Comparison of ENCODE assay signal across 1 cellular context in the genomic region with DNA sequence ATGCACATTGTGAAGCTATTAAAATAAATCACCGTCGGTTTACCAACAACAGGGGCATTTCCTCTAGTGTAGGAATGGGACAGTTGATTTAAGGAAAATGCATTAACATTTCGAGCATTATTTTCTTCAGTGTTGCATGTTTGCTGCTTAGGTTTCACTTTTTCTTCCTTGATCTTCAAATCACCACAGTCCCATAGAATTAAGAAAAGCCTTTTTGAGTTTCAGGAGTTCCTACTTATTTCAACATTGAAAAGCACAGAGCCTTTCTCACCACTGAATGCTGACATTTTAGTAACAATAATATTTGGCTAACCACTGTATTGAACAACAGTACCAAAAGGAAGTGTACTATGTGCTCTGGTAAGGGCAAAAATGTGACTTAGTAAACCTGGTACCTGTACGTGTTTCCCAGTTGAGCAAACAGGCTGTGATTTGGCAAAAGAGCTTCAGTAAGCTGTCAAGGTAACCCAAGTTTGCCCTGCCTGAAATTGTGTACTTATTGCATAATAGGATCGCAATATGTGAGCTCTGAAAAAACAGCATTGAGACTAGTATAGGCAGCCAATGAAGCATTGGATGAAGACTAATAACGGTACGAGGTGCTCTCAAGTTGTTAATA.
TF ChIP-seq lines count a peak whose summit lies in the region.

No MANE protein-coding gene starts in this region.

TF ChIP-seq in H1, 55 proteins besides CTCF, POLR2A, EP300 and RAD21:
- no peak for TF ChIP-seq RXRA (IDR thresholded peaks at IDR 0.05; ENCODE audit: insufficient read depth, low read depth, low read length)
- no peak for TF ChIP-seq KDM5A (IDR thresholded peaks at IDR 0.05; ENCODE audit: low read length)
- no peak for TF ChIP-seq EZH2 (IDR thresholded peaks at IDR 0.05; ENCODE audit: low read depth, low read length, severe bottlenecking)
- TF ChIP-seq BRCA1 (IDR thresholded peaks at IDR 0.05; ENCODE audit: low read depth, low read length), result no peak
- TF ChIP-seq, protein P1, sequence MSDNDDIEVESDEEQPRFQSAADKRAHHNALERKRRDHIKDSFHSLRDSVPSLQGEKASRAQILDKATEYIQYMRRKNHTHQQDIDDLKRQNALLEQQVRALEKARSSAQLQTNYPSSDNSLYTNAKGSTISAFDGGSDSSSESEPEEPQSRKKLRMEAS (IDR thresholded peaks at IDR 0.05), result no peak
- TF ChIP-seq RFX5 (IDR thresholded peaks at IDR 0.05; ENCODE audit: borderline replicate concordance, low read depth, low read length), result no peak
- TF ChIP-seq CEBPB (IDR thresholded peaks at IDR 0.05; ENCODE audit: low read depth, low read length), result no peak
- TF ChIP-seq SP4 (IDR thresholded peaks at IDR 0.05; ENCODE audit: low read length), result no peak
